Comparison of ENCODE assay signal across 9 cellular contexts in genomic region chr4:165874072-165874798, GRCh38. TPM values are rescaled to one million over a fixed set of nuclear protein-coding genes. Genes with fewer than 3 reads are reported as not detected.
DNase-seq lines count a peak whose midpoint lies in the region; ATAC-seq and TF ChIP-seq lines count a peak whose summit lies in the region.
"Had no signal": no experiment of that assay in that cellular context is flagged by ENCODE, and none has a peak within 500 bp of the region (broad histone marks: within the 10 kb centered on the region; RNA-seq: fewer than 3 reads in every experiment).

No MANE protein-coding gene starts in this region.

- H3K27ac ChIP-seq in RWPE1 (peak overlapping the region; percentile 91), left ventricle myocardium inferior (replicated peaks) (peak overlapping the region; percentile 28)

- H3K9me3 ChIP-seq in left ventricle myocardium inferior (replicated peaks) = no peaks in the 10 kb centered on the region

- H3K4me3 ChIP-seq in GM06990 (replicated peaks; ENCODE audit: low read depth, low read length) (no peak overlapping the region), left ventricle myocardium inferior (peak overlapping the region; percentile 73), retinal pigment epithelial cell (ENCODE audit: low read length) (peak overlapping the region; percentile 75)

- peaks cover 30% of the 10 kb centered on the region for H3K4me1 ChIP-seq in left ventricle myocardium inferior

- peaks cover 3% of the 10 kb centered on the region; the same call in 1 of the 2 replicates for H3K27me3 ChIP-seq in GM06990 (replicated peaks; ENCODE audit: control insufficient read depth, insufficient read depth, low read length)
- H3K27me3 ChIP-seq in left ventricle myocardium inferior (ENCODE audit: low read depth) = peaks cover 47% of the 10 kb centered on the region

- intact Hi-C loops in left ventricle myocardium inferior (cut with micrococcal nuclease) = no loop called here

- no peak for TF ChIP-seq POLR2A in GM18505 (IDR thresholded peaks at IDR 0.05; ENCODE audit: borderline replicate concordance, extremely low read depth, insufficient read depth, insufficient read length)

- TF ChIP-seq CTCF in GM06990 (IDR thresholded peaks at IDR 0.05; ENCODE audit: insufficient read depth, low read length, poor library complexity, severe bottlenecking) = no peak
- TF ChIP-seq CTCF in RWPE1 (conservative IDR thresholded peaks at IDR 0.05; ENCODE audit: low read depth) = no peak
- TF ChIP-seq CTCF in left ventricle myocardium inferior (IDR thresholded peaks at IDR 0.05; ENCODE audit: borderline replicate concordance) = no peak
- no peak for TF ChIP-seq CTCF in retinal pigment epithelial cell (conservative IDR thresholded peaks at IDR 0.05; ENCODE audit: low read depth, low read length)

- CTCF ChIA-PET in RWPE1 (lab: Yijun Ruan, JAX) = interaction anchor here (0.6 to 1.1 kb wide), 3 partner anchors 81 to 381 kb away, joined by 3 to 6 read pairs (median 4); no protein-coding TSS in a partner anchor

- ATAC-seq in GM18505 (IDR thresholded peaks at IDR 0.05; ENCODE audit: unreplicated experiment) = no peak

- DNase-seq in GM06990 (ENCODE audit: extremely low read depth, insufficient read length) (peak; percentile 8), RWPE1 (ENCODE audit: low spot score) (peak; percentile 27), left ventricle myocardium inferior (peak; percentile 12), retinal pigment epithelial cell (ENCODE audit: low read depth) (no peak), HuH-7.5 (ENCODE audit: low spot score) (no peak), NCI-H345 (lab: John Stamatoyannopoulos, UW) (no peak), SHP77 (lab: John Stamatoyannopoulos, UW) (no peak)
- DNase-seq: NCI-H2227 treated with DMSO at 0.1 percent for 48 hours had no signal

- H3K36me3 ChIP-seq in GM06990 (ENCODE audit: control insufficient read depth, insufficient read depth, low read length) (no peaks in the 10 kb centered on the region), left ventricle myocardium inferior (no peaks in the 10 kb centered on the region)

- POLR2A ChIA-PET in RWPE1 (lab: Yijun Ruan, JAX; ENCODE audit: low non-redundant PET) = interaction anchor here (0.7 kb wide), 1 partner anchor 201 kb away, joined by 6 read pairs; no protein-coding TSS in a partner anchor

RNA-seq across cellular contexts. Expression of gene TLL1, which starts 1.2 kb away (rescaled TPM):
- 1.0 TPM for total RNA-seq in left ventricle myocardium inferior

Comparison
In these comparisons a context has a peak if more than half of its experiments do, and no peak if none do; other contexts are left out.
1. DNase-seq: peak in GM06990 (single experiment), RWPE1 (single experiment) and left ventricle myocardium inferior (single experiment); none in retinal pigment epithelial cell (single experiment), HuH-7.5 (single experiment), NCI-H345 (single experiment) and SHP77 (0 of 2).